9 cellular contexts compared by ENCODE assay signal in genomic region chr9:130857864-130858730, GRCh38. TPM values are rescaled to one million over a fixed set of nuclear protein-coding genes. Genes with fewer than 3 reads are reported as not detected.
DNase-seq lines count a peak whose midpoint lies in the region; ATAC-seq lines count a peak whose summit lies in the region.
"Had no signal": no experiment of that assay in that cellular context is flagged by ENCODE, and none has a peak within 500 bp of the region (broad histone marks: within the 10 kb centered on the region; RNA-seq: fewer than 3 reads in every experiment).

No MANE protein-coding gene starts in this region.

- no peaks in the 10 kb centered on the region for H3K27me3 Mint-ChIP-seq in activated CD8-positive, alpha-beta T cell treated with anti-CD3 and anti-CD28 coated beads, Interleukin-2, amount 10 ng/mL, durations not matched to agents 7 days and 5 days (ENCODE audit: low read depth)

- H3K9me3 Mint-ChIP-seq in activated CD8-positive, alpha-beta T cell treated with anti-CD3 and anti-CD28 coated beads, Interleukin-2, amount 10 ng/mL, durations not matched to agents 7 days and 5 days (ENCODE audit: insufficient read depth) = no peaks in the 10 kb centered on the region

- ATAC-seq in Right ventricle myocardium superior (ENCODE audit: poor library complexity) (peak; percentile 52), sciatic nerve (peak; percentile 69), GM21515 (IDR thresholded peaks at IDR 0.05; ENCODE audit: unreplicated experiment) (no peak), GM19455 (IDR thresholded peaks at IDR 0.05; ENCODE audit: unreplicated experiment) (no peak)
- ATAC-seq in activated CD8-positive, alpha-beta T cell treated with anti-CD3 and anti-CD28 coated beads, Interleukin-2, amount 10 ng/mL, durations not matched to agents 7 days and 5 days = no peak

- CTCF ChIA-PET in activated CD8-positive, alpha-beta T cell treated with anti-CD3 and anti-CD28 coated beads, Interleukin-2, amount 10 ng/mL, durations not matched to agents 7 days and 5 days (lab: Charles Lee) = interaction anchor here (0.9 to 1.6 kb wide), 4 partner anchors 9 to 189 kb away, joined by 4 to 6 read pairs (median 5); no protein-coding TSS in a partner anchor

- POLR2A ChIA-PET in activated CD8-positive, alpha-beta T cell treated with anti-CD3 and anti-CD28 coated beads, Interleukin-2, amount 10 ng/mL, durations not matched to agents 7 days and 5 days (lab: Charles Lee) = no interaction called here

- intact Hi-C loops in Right ventricle myocardium superior (cut with DNase I) (no loop called here), sciatic nerve (cut with DNase I) (no loop called here)

- H3K4me3 Mint-ChIP-seq in activated CD8-positive, alpha-beta T cell treated with anti-CD3 and anti-CD28 coated beads, Interleukin-2, amount 10 ng/mL, durations not matched to agents 7 days and 5 days = no peak overlapping the region

- no peaks in the 10 kb centered on the region for H3K4me1 Mint-ChIP-seq in activated CD8-positive, alpha-beta T cell treated with anti-CD3 and anti-CD28 coated beads, Interleukin-2, amount 10 ng/mL, durations not matched to agents 7 days and 5 days (ENCODE audit: low read depth)

- peak; percentile 86 for DNase-seq in ELR (ENCODE audit: low read depth)
- DNase-seq in amniotic epithelial cell (ENCODE audit: low read depth) = peak; percentile 64
- peak; percentile 78 for DNase-seq in Right ventricle myocardium superior
- peak; percentile 82 for DNase-seq in sciatic nerve (ENCODE audit: low spot score)
- no peak for DNase-seq in SIG-M5 treated with dmso at 0.1 percent for 504 hours (lab: John Stamatoyannopoulos, UW; ENCODE audit: unreplicated experiment)
- no peak for DNase-seq in activated CD8-positive, alpha-beta T cell treated with anti-CD3 and anti-CD28 coated beads, Interleukin-2, amount 10 ng/mL, durations not matched to agents 7 days and 5 days
- DNase-seq: activated effector memory CD4-positive, alpha-beta T cell treated with anti-CD3 and anti-CD28 coated beads, Interleukin-2, amount 50 U/mL, for 16 hours had no signal

- H3K27ac Mint-ChIP-seq in activated CD8-positive, alpha-beta T cell treated with anti-CD3 and anti-CD28 coated beads, Interleukin-2, amount 10 ng/mL, durations not matched to agents 7 days and 5 days = no peak overlapping the region

- peaks cover 1% of the 10 kb centered on the region for H3K36me3 Mint-ChIP-seq in activated CD8-positive, alpha-beta T cell treated with anti-CD3 and anti-CD28 coated beads, Interleukin-2, amount 10 ng/mL, durations not matched to agents 7 days and 5 days (ENCODE audit: low read depth)

RNA-seq across cellular contexts. Expression of gene ABL1, which starts 23.0 kb away (rescaled TPM):
- total RNA-seq in Right ventricle myocardium superior (31.5 TPM), sciatic nerve (85.8 TPM)
- total RNA-seq in activated CD8-positive, alpha-beta T cell treated with anti-CD3 and anti-CD28 coated beads, Interleukin-2, amount 10 ng/mL, durations not matched to agents 7 days and 5 days = 10 to 100 TPM; 31.7 to 34.1 TPM

RNA-seq across cellular contexts. Expression of gene QRFP, which starts 38.5 kb away (rescaled TPM):
- not detected for total RNA-seq in Right ventricle myocardium superior
- total RNA-seq in sciatic nerve = not detected
- total RNA-seq in activated CD8-positive, alpha-beta T cell treated with anti-CD3 and anti-CD28 coated beads, Interleukin-2, amount 10 ng/mL, durations not matched to agents 7 days and 5 days = not detected

Comparison
In these comparisons a context has a peak if more than half of its experiments do, and no peak if none do; other contexts are left out.
1. DNase-seq: peak in ELR (single experiment), amniotic epithelial cell (single experiment), Right ventricle myocardium superior (single experiment) and sciatic nerve (single experiment); none in SIG-M5 treated with dmso at 0.1 percent for 504 hours (single experiment) and activated CD8-positive, alpha-beta T cell treated with anti-CD3 and anti-CD28 coated beads, Interleukin-2, amount 10 ng/mL, durations not matched to agents 7 days and 5 days (single experiment).
2. ATAC-seq: peak in Right ventricle myocardium superior (single experiment) and sciatic nerve (single experiment); none in GM21515 (single experiment), GM19455 (single experiment) and activated CD8-positive, alpha-beta T cell treated with anti-CD3 and anti-CD28 coated beads, Interleukin-2, amount 10 ng/mL, durations not matched to agents 7 days and 5 days (single experiment).